Comparison of ENCODE assay signal across 8 cellular contexts in the genomic region with DNA sequence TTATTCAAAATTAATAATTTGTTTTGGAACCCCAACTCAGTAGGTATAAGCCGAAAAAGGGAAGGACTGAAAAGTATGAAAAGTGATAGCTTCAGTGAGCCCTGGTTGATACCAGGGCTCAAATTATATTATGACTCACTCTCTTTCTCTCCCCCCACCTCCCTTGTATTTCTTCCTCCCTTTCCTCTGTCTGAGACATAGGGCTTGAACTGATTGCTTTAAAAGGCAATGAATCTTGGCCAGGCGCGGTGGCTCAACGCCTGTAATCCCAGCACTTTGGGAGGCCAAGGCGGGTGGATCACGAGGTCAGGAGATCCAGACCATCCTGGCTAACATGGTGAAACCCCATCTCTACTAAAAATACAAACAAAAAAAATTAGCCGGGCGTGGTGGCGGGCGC.
A peak's percentile ranks its signal among the peaks of the same experiment; 100 is the strongest.
DNase-seq lines count a peak whose midpoint lies in the region; ATAC-seq, FAIRE-seq and TF ChIP-seq lines count a peak whose summit lies in the region.
"Not testable (repeated sequence)": the region's sequence is repeated elsewhere in the genome, so short reads cannot be mapped to it uniquely, and the experiment has no call there.

No MANE protein-coding gene starts in this region.

- H3K27ac Mint-ChIP-seq in activated B cell treated with CpG ODN at 0.5 μM for 24 hours, result not testable (repeated sequence)

- intact Hi-C loops in activated B cell treated with CpG ODN at 0.5 μM for 24 hours (cut with micrococcal nuclease), result not testable (repeated sequence)

- H3K36me3 Mint-ChIP-seq in activated B cell treated with CpG ODN at 0.5 μM for 24 hours (ENCODE audit: low read depth), result peaks cover 15% of the 10 kb centered on the region

- H3K27me3 Mint-ChIP-seq in activated B cell treated with CpG ODN at 0.5 μM for 24 hours, result not testable (repeated sequence)

- FAIRE-seq in urothelium cell line (lab: Jason Lieb, UNC), result not testable (repeated sequence)

- not testable (repeated sequence) for H3K9me3 Mint-ChIP-seq in activated B cell treated with CpG ODN at 0.5 μM for 24 hours

- POLR2A ChIA-PET in activated B cell treated with CpG ODN at 0.5 μM for 24 hours (lab: Charles Lee), result not testable (repeated sequence)

- TF ChIP-seq CTCF in activated B cell treated with CpG ODN at 0.5 μM for 24 hours (IDR thresholded peaks at IDR 0.05); choroid plexus epithelial cell (conservative IDR thresholded peaks at IDR 0.05; ENCODE audit: low read depth, low read length): not testable (repeated sequence)

- peak; percentile 52 for ATAC-seq in activated B cell treated with CpG ODN at 0.5 μM for 24 hours (ENCODE audit: low read depth)

- CTCF ChIA-PET in activated B cell treated with CpG ODN at 0.5 μM for 24 hours (lab: Charles Lee), result not testable (repeated sequence)

- peaks cover 44% of the 10 kb centered on the region for H3K4me1 Mint-ChIP-seq in activated B cell treated with CpG ODN at 0.5 μM for 24 hours

- DNase-seq in HCEC 1CT, result peak; percentile 69
- DNase-seq in NCI-H226, result peak; percentile 55
- not testable (repeated sequence) for DNase-seq in activated B cell treated with CpG ODN at 0.5 μM for 24 hours
- peak; percentile 58 for DNase-seq in choroid plexus epithelial cell (ENCODE audit: low read depth)
- DNase-seq in glomerular visceral epithelial cell (ENCODE audit: extremely low spot score), result peak; percentile 17
- peak; percentile 17 for DNase-seq in kidney tubule cell (ENCODE audit: low spot score)
- peak; percentile 35 for DNase-seq in non-pigmented ciliary epithelial cell (ENCODE audit: low read depth)
- peak; percentile 12 for DNase-seq in urothelium cell line (ENCODE audit: low spot score)

- H3K4me3 Mint-ChIP-seq in activated B cell treated with CpG ODN at 0.5 μM for 24 hours, result not testable (repeated sequence)

- H3K4me3 ChIP-seq in choroid plexus epithelial cell (ENCODE audit: low read depth, low read length), result not testable (repeated sequence)
